In genomic region chr11:75274716-75275115, GRCh38 we compare ENCODE assay signal across 12 cellular contexts. TPM values are rescaled to one million over a fixed set of nuclear protein-coding genes. Genes with fewer than 3 reads are reported as not detected.
A peak's percentile ranks its signal among the peaks of the same experiment; 100 is the strongest.
DNase-seq lines count a peak whose midpoint lies in the region; ATAC-seq, FAIRE-seq and TF ChIP-seq lines count a peak whose summit lies in the region.
"Not testable (repeated sequence)": the region's sequence is repeated elsewhere in the genome, so short reads cannot be mapped to it uniquely, and the experiment has no call there.
"Had no signal": no experiment of that assay in that cellular context is flagged by ENCODE, and none has a peak within 500 bp of the region (broad histone marks: within the 10 kb centered on the region; RNA-seq: fewer than 3 reads in every experiment).

No MANE protein-coding gene starts in this region.

- H3K9me1 ChIP-seq in K562 (ENCODE audit: control insufficient read depth, insufficient read depth, low read length), result not testable (repeated sequence)

- POLR2A ChIA-PET in HEK293 (lab: Yijun Ruan, JAX); K562 (lab: Yijun Ruan, JAX): not testable (repeated sequence)
- POLR2A ChIA-PET in activated CD4-positive, alpha-beta T cell treated with anti-CD3 and anti-CD28 coated beads, Interleukin-2, amount 10 ng/mL, durations not matched to agents 7 days and 5 days (lab: Charles Lee), result interaction anchor here (0.6 kb wide), 1 partner anchor 14 kb away, joined by 3 read pairs; no protein-coding TSS in a partner anchor

- H3K4me1 ChIP-seq in BLaER1, result peaks cover 70% of the 10 kb centered on the region
- not testable (repeated sequence) for H3K4me1 ChIP-seq in HEK293 (ENCODE audit: control insufficient read depth, insufficient read depth, low read length); K562 (replicated peaks in 1 of 2; ENCODE audit: control insufficient read depth in 2 of 2, insufficient read depth in 2 of 2, low read length in 2 of 2); kidney (ENCODE audit: control insufficient read depth in 1 of 2, insufficient read depth in 1 of 2, low read depth in 1 of 2, low read length in 2 of 2)
- peaks cover 57% of the 10 kb centered on the region in 2 experiments for H3K4me1 ChIP-seq in neutrophil (ENCODE audit: control insufficient read depth in 1 of 2, insufficient read depth in 1 of 2, low read depth in 1 of 2, low read length in 1 of 2)
- H3K4me1 ChIP-seq in upper lobe of right lung, result peaks cover 12% of the 10 kb centered on the region

- H3K9ac ChIP-seq in BLaER1, result 0 out of 2 replicates have a peak overlapping the region, but pooled peaks have one; percentile 38
- H3K9ac ChIP-seq in K562 (ENCODE audit: insufficient read depth in 1 of 2, low read depth in 2 of 2, low read length in 2 of 2); kidney (ENCODE audit: low read length in 2 of 2): not testable (repeated sequence)

- TF ChIP-seq POLR2A in K562 (conservative IDR thresholded peaks at IDR 0.05), result not testable (repeated sequence)

- TF ChIP-seq RAD21 in K562 (CRISPR knock-in tag; conservative IDR thresholded peaks at IDR 0.05 in 1 of 2, IDR thresholded peaks at IDR 0.05 in 1 of 2), result not testable (repeated sequence)

- DNase-seq in activated CD4-positive, alpha-beta T cell treated with anti-CD3 and anti-CD28 coated beads, Interleukin-2, amount 10 ng/mL, durations not matched to agents 7 days and 5 days; K562 (ENCODE audit: extremely low read depth in 1 of 4, low spot score in 3 of 4): not testable (repeated sequence)
- DNase-seq in activated effector memory CD4-positive, alpha-beta T cell treated with anti-CD3 and anti-CD28 coated beads, Interleukin-2, amount 50 U/mL, for 16 hours, result peak; percentile 25
- DNase-seq in kidney (peak; percentile 8), upper lobe of right lung (peak; percentile 4)

- not testable (repeated sequence) for TF ChIP-seq EP300 in K562 (IDR thresholded peaks at IDR 0.05; ENCODE audit: low read length)

- H3K4me3 Mint-ChIP-seq in activated CD4-positive, alpha-beta T cell treated with anti-CD3 and anti-CD28 coated beads, Interleukin-2, amount 10 ng/mL, durations not matched to agents 7 days and 5 days, result not testable (repeated sequence)

- peak overlapping the region; percentile 100 for H3K27ac Mint-ChIP-seq in activated CD4-positive, alpha-beta T cell treated with anti-CD3 and anti-CD28 coated beads, Interleukin-2, amount 10 ng/mL, durations not matched to agents 7 days and 5 days

- intact Hi-C loops in K562 (cut with micrococcal nuclease), result not testable (repeated sequence)
- intact Hi-C loops in kidney (cut with DNase I), result loop anchor here (5.0 kb wide), 1 partner anchor 108 kb away; no protein-coding TSS in a partner anchor
- intact Hi-C loops in upper lobe of right lung (cut with DNase I), result loop anchor here (5.0 kb wide), 1 partner anchor 108 kb away; no protein-coding TSS in a partner anchor

- H2AFZ ChIP-seq in K562 (ENCODE audit: low read depth, low read length), result not testable (repeated sequence)

- not testable (repeated sequence) for FAIRE-seq in K562 (lab: Jason Lieb, UNC); kidney (lab: Jason Lieb, UNC)

- not testable (repeated sequence) for H3K4me2 ChIP-seq in BLaER1; K562 (ENCODE audit: insufficient read depth, low read length)

- peaks cover 31% of the 10 kb centered on the region for H3K36me3 Mint-ChIP-seq in activated CD4-positive, alpha-beta T cell treated with anti-CD3 and anti-CD28 coated beads, Interleukin-2, amount 10 ng/mL, durations not matched to agents 7 days and 5 days (ENCODE audit: low read depth)

- H3K27ac ChIP-seq in BLaER1, result peak overlapping the region; percentile 69; the same call in 1 of the 2 replicates
- not testable (repeated sequence) for H3K27ac ChIP-seq in HEK293 (ENCODE audit: extremely low read depth, low read depth, low read length); K562 (ENCODE audit: extremely low read depth, low read depth, low read length); kidney (ENCODE audit: low read depth in 2 of 2, low read length in 2 of 2)
- H3K27ac ChIP-seq in neutrophil, result peak overlapping the region; percentile 92
- H3K27ac ChIP-seq in upper lobe of right lung, result peak overlapping the region; percentile 56

- not testable (repeated sequence) for BruUV-seq in K562 (replicated peaks; lab: Mats Ljungman, UMichigan)

- not testable (repeated sequence) for H3K9me3 ChIP-seq in BLaER1; HEK293 (ENCODE audit: control insufficient read depth, insufficient read depth, low read depth, low read length); K562 (replicated peaks; ENCODE audit: control insufficient read depth, insufficient read depth, low read depth, low read length); kidney (ENCODE audit: control insufficient read depth in 1 of 2, low read length in 2 of 2); neutrophil; upper lobe of right lung

- not testable (repeated sequence) for ATAC-seq in K562, upper lobe of right lung

- CTCF ChIA-PET in HEK293 (lab: Yijun Ruan, JAX), result interaction anchor here (5.0 kb wide), 1 partner anchor 109 kb away, joined by 53 read pairs; no protein-coding TSS in a partner anchor
- CTCF ChIA-PET in activated CD4-positive, alpha-beta T cell treated with anti-CD3 and anti-CD28 coated beads, Interleukin-2, amount 10 ng/mL, durations not matched to agents 7 days and 5 days (lab: Charles Lee), result interaction anchor here (0.6 to 2.5 kb wide), 8 partner anchors 11 to 277 kb away, joined by 3 to 17 read pairs (median 4); no protein-coding TSS in a partner anchor
- CTCF ChIA-PET in K562 (lab: Yijun Ruan, JAX; ENCODE audit: low intra/inter-chr PET ratio), result not testable (repeated sequence)

- H3K9me3 Mint-ChIP-seq in activated CD4-positive, alpha-beta T cell treated with anti-CD3 and anti-CD28 coated beads, Interleukin-2, amount 10 ng/mL, durations not matched to agents 7 days and 5 days, result not testable (repeated sequence)

- not testable (repeated sequence) for H3K4me3 ChIP-seq in BLaER1; HEK293 (ENCODE audit: low read depth, low read length); K562; kidney (ENCODE audit: low read length in 2 of 2); upper lobe of right lung
- peak overlapping the region in 1 of 2 experiments; percentile 42 for H3K4me3 ChIP-seq in neutrophil (ENCODE audit: low read depth in 1 of 2, low read length in 1 of 2)

- H3K27me3 Mint-ChIP-seq in activated CD4-positive, alpha-beta T cell treated with anti-CD3 and anti-CD28 coated beads, Interleukin-2, amount 10 ng/mL, durations not matched to agents 7 days and 5 days, result not testable (repeated sequence)

- H3K36me3 ChIP-seq in BLaER1, result peaks cover 76% of the 10 kb centered on the region
- H3K36me3 ChIP-seq in HEK293 (ENCODE audit: control insufficient read depth in 2 of 2, insufficient read depth in 1 of 2, low read length in 2 of 2), result peaks cover 0 to 27% of the 10 kb centered on the region in 2 experiments; a peak in 1 of 3 replicates
- H3K36me3 ChIP-seq in K562 (ENCODE audit: control insufficient read depth, insufficient read depth, low read length), result peaks cover 68% of the 10 kb centered on the region
- H3K36me3 ChIP-seq in kidney (ENCODE audit: control insufficient read depth in 1 of 2, insufficient read depth in 2 of 2, low read length in 2 of 2), result peaks cover 6 to 31% of the 10 kb centered on the region in 2 donors
- peaks cover 35% of the 10 kb centered on the region for H3K36me3 ChIP-seq in neutrophil
- H3K36me3 ChIP-seq in upper lobe of right lung, result peaks cover 92% of the 10 kb centered on the region

- in situ Hi-C loops in K562 (cut with MboI), result loop anchor here (5.0 kb wide), 1 partner anchor 108 kb away; no protein-coding TSS in a partner anchor

- not testable (repeated sequence) for TF ChIP-seq CTCF in HEK293 (tag by site-specific recombination; IDR thresholded peaks at IDR 0.05); K562 (IDR thresholded peaks at IDR 0.05 in 2 of 3, conservative IDR thresholded peaks at IDR 0.05 in 1 of 3; ENCODE audit: insufficient read depth in 2 of 3, low read depth in 1 of 3, low read length in 3 of 3); kidney (IDR thresholded peaks at IDR 0.05; ENCODE audit: borderline replicate concordance, extremely low read depth, insufficient read depth); neutrophil (IDR thresholded peaks at IDR 0.05); upper lobe of right lung (IDR thresholded peaks at IDR 0.05)

- 93% methylated on average over 3 of the region's 3 CpGs for WGBS in K562 (ENCODE audit: insufficient coverage, low coverage, missing lambda C conversion rate)

- peaks cover 61% of the 10 kb centered on the region for H3K4me1 Mint-ChIP-seq in activated CD4-positive, alpha-beta T cell treated with anti-CD3 and anti-CD28 coated beads, Interleukin-2, amount 10 ng/mL, durations not matched to agents 7 days and 5 days

- not testable (repeated sequence) for H3K27me3 ChIP-seq in BLaER1; K562 (ENCODE audit: control insufficient read depth in 2 of 2, insufficient read depth in 2 of 2, low read length in 2 of 2); neutrophil; upper lobe of right lung

- not testable (repeated sequence) for H3K79me2 ChIP-seq in K562 (ENCODE audit: control insufficient read depth, insufficient read depth, low read length)

- not testable (repeated sequence) for H4K20me1 ChIP-seq in BLaER1; K562 (replicated peaks; ENCODE audit: control insufficient read depth, insufficient read depth, low read length)

RNA-seq across cellular contexts. Expression of gene TPBGL, which starts 34.1 kb away (rescaled TPM):
- total RNA-seq in activated CD4-positive, alpha-beta T cell treated with anti-CD3 and anti-CD28 coated beads, Interleukin-2, amount 10 ng/mL, durations not matched to agents 7 days and 5 days, result under 1 TPM in 1 of 2 experiments, not detected in 1; 0.06 TPM
- not detected in 2 replicates for total RNA-seq in K562 (2011; cell fraction: chromatin; rRNA removed; ENCODE audit: low replicate concordance)
- 0.26 TPM in 1 of 2 replicates, not detected in the other for total RNA-seq in K562 (2011; cell fraction: nucleolus; rRNA removed)
- total RNA-seq in K562 (2011; cell fraction: nucleoplasm; rRNA removed), result 0.15 TPM in 1 of 2 replicates, not detected in the other
- total RNA-seq in K562 (2014; rRNA removed) (not detected in 2 replicates), K562 (2014; rRNA removed; fragmentation: Illumina TruSeq; extraction: Trizol) (not detected in 2 replicates), K562 (2015; rRNA removed; fragmentation: Illumina TruSeq; extraction: Trizol) (0.04 TPM in 1 of 2 replicates, not detected in the other), K562 (2021) (0.11 and 0.22 TPM in 2 replicates), kidney (0.69 TPM), upper lobe of right lung (0.64 TPM)
- polyA plus RNA-seq in K562 (2011; rRNA removed) (not detected in 2 replicates), K562 (2014; fragmentation: Illumina TruSeq; extraction: Trizol) (0.06 and 0.11 TPM in 2 replicates), K562 (2014; fragmentation: Nextera tagmentation; extraction: Ambion mirVana) (not detected), K562 (2014; rRNA removed) (not detected in 2 replicates), kidney (ENCODE audit: insufficient read depth, low read depth, low replicate concordance) (0.13 TPM)
- 0.04 TPM in 1 of 2 replicates, not detected in the other for polyA plus RNA-seq in K562 (2011; cell fraction: cytosol; rRNA removed)
- polyA plus RNA-seq in K562 (2011; cell fraction: nucleus; rRNA removed), result 0.04 TPM in 2 replicates
- 0.06 and 0.20 TPM in 2 replicates for polyA plus RNA-seq in K562 (2012)
- polyA minus RNA-seq in K562 (2011; rRNA and poly(A)+ RNA removed), result not detected in 2 replicates
- not detected in 2 replicates for polyA minus RNA-seq in K562 (2011; cell fraction: cytosol; rRNA and poly(A)+ RNA removed)
- not detected in 2 replicates for polyA minus RNA-seq in K562 (2011; cell fraction: nucleus; rRNA and poly(A)+ RNA removed)
- total RNA-seq: Calu3, GM12878, H7, NCI-H460 had no signal
- polyA plus RNA-seq: GM12878 had no signal
